ENCODE assay signal across 15 cellular contexts in genomic region chr10:113132651-113133088, GRCh38.
DNase-seq lines count a peak whose midpoint lies in the region; ATAC-seq, FAIRE-seq and TF ChIP-seq lines count a peak whose summit lies in the region.
"Had no signal": no experiment of that assay in that cellular context is flagged by ENCODE, and none has a peak within 500 bp of the region (broad histone marks: within the 10 kb centered on the region; RNA-seq: fewer than 3 reads in every experiment).

No MANE protein-coding gene starts in this region.

- no peaks in the 10 kb centered on the region for H3K4me1 Mint-ChIP-seq in activated T-helper 1 cell treated with anti-CD3 and anti-CD28 coated beads, Interleukin-12 subunit alpha, Interleukin-12 subunit beta, Interleukin-2, Interleukin-4 antibody, amounts not matched to agents 30 ng/mL and 10 ng/mL and 1 ng/mL, durations not matched to agents 14 hours and 24 hours and 36 hours (ENCODE audit: low read depth)

- H4K91ac ChIP-seq in H1 (replicated peaks; ENCODE audit: insufficient read length, low read length) = no peak overlapping the region

- no peak overlapping the region for H3K4me3 Mint-ChIP-seq in activated T-helper 1 cell treated with anti-CD3 and anti-CD28 coated beads, Interleukin-12 subunit alpha, Interleukin-12 subunit beta, Interleukin-2, Interleukin-4 antibody, amounts not matched to agents 30 ng/mL and 10 ng/mL and 1 ng/mL, durations not matched to agents 14 hours and 24 hours and 36 hours
- H3K4me3 Mint-ChIP-seq: activated CD4-positive, alpha-beta memory T cell treated with anti-CD3 and anti-CD28 coated beads for 36 hours; T-helper 1 cell treated with Interleukin-12 subunit alpha and Interleukin-12 subunit beta and Interleukin-4 antibody, amounts not matched to agents 30 μg/mL and 1 μg/mL, for 36 hours had no signal

- H2BK12ac ChIP-seq in H1 (ENCODE audit: low read depth, low read length) = no peak overlapping the region

- no peak overlapping the region for H2AFZ ChIP-seq in H1 (ENCODE audit: low read length)

- no peak for ATAC-seq in GM18873 (IDR thresholded peaks at IDR 0.05; ENCODE audit: low FRiP score, unreplicated experiment)
- ATAC-seq: foreskin keratinocyte had no signal

- no peak overlapping the region for H3K27ac Mint-ChIP-seq in activated T-helper 1 cell treated with anti-CD3 and anti-CD28 coated beads, Interleukin-12 subunit alpha, Interleukin-12 subunit beta, Interleukin-2, Interleukin-4 antibody, amounts not matched to agents 30 ng/mL and 10 ng/mL and 1 ng/mL, durations not matched to agents 14 hours and 24 hours and 36 hours
- H3K27ac Mint-ChIP-seq: activated CD4-positive, alpha-beta memory T cell treated with anti-CD3 and anti-CD28 coated beads for 36 hours; T-helper 1 cell treated with Interleukin-12 subunit alpha and Interleukin-12 subunit beta and Interleukin-4 antibody, amounts not matched to agents 30 μg/mL and 1 μg/mL, for 36 hours had no signal

- H3K4me3 ChIP-seq in H7 (ENCODE audit: insufficient read depth, low read depth, low read length) (no peak overlapping the region), H1 (ENCODE audit: extremely low read depth in 1 of 4, insufficient read depth in 2 of 4, low read depth in 3 of 4, low read length in 4 of 4) (peak overlapping the region in 1 of 4 experiments; percentile 7; a peak in 1 of 8 replicates), mesendoderm (ENCODE audit: low read length) (no peak overlapping the region), tibial artery (no peak overlapping the region)
- H3K4me3 ChIP-seq: colonic mucosa had no signal

- H3K9me3 ChIP-seq in H1 (ENCODE audit: insufficient read depth in 2 of 2, low read depth in 1 of 2, low read length in 1 of 2) = no peaks in the 10 kb centered on the region
- H3K9me3 ChIP-seq in tibial artery = no peaks in the 10 kb centered on the region
- H3K9me3 ChIP-seq: colonic mucosa had no signal

- H2BK20ac ChIP-seq in H1 (ENCODE audit: low read length) = no peak overlapping the region

- H3K56ac ChIP-seq in H1 (replicated peaks; ENCODE audit: insufficient read length, low read depth, low read length) (no peak overlapping the region), mesendoderm (ENCODE audit: low read length) (peak overlapping the region; percentile 5)

- no peak for TF ChIP-seq RAD21 in H1 (IDR thresholded peaks at IDR 0.05 in 1 of 2, conservative IDR thresholded peaks at IDR 0.05 in 1 of 2; ENCODE audit: low read depth in 2 of 2, low read length in 2 of 2)

- 0 out of 3 replicates have a peak, but pooled peaks of 1 of the 2 experiments have one; percentile 22 for TF ChIP-seq POLR2A in H1 (IDR thresholded peaks at IDR 0.05; ENCODE audit: control extremely low read depth in 1 of 2, low read depth in 2 of 2, low read length in 2 of 2)

- POLR2A ChIA-PET in H1 (lab: Charles Lee; ENCODE audit: partially characterized antibody) = interaction anchor here (1.4 kb wide), 1 partner anchor 10 kb away, joined by 3 read pairs; no protein-coding TSS in a partner anchor

- WGBS in H1 (ENCODE audit: extremely low coverage in 1 of 2, insufficient coverage in 1 of 2, insufficient read length in 1 of 2, insufficient replicate concordance in 2 of 2, low coverage in 1 of 2, low lambda C conversion rate in 2 of 2, missing lambda C conversion rate in 1 of 2), 2 experiments = 28% methylated on average over 9 of the region's 9 CpGs; no CpG with 5 or more reads in 1 of the 2 experiments
- WGBS in mesendoderm (ENCODE audit: extremely low coverage, insufficient coverage, low lambda C conversion rate) = no CpG with 5 or more reads among the region's 9 CpGs

- TF ChIP-seq CTCF in H1 (IDR thresholded peaks at IDR 0.05; ENCODE audit: control extremely low read depth in 1 of 3, insufficient read depth in 1 of 3, low read depth in 1 of 3, low read length in 3 of 3) (no peak), tibial artery (IDR thresholded peaks at IDR 0.05) (no peak)

- H3K36me3 ChIP-seq in H7 (replicated peaks; ENCODE audit: control insufficient read depth, insufficient read depth, low read length) (no peaks in the 10 kb centered on the region), H1 (ENCODE audit: control insufficient read depth in 2 of 4, insufficient read depth in 4 of 4, low read length in 3 of 4) (no peaks in the 10 kb centered on the region), mesendoderm (ENCODE audit: control insufficient read depth, insufficient read depth, low read length) (no peaks in the 10 kb centered on the region), tibial artery (peaks cover 0 to 5% (median 0%) of the 10 kb centered on the region in 3 donors)
- H3K36me3 ChIP-seq: colonic mucosa had no signal

- H3K79me2 ChIP-seq in H1 (ENCODE audit: control insufficient read depth in 1 of 2, insufficient read depth in 2 of 2, low read length in 2 of 2) (peaks cover 6 to 78% of the 10 kb centered on the region in 2 experiments), mesendoderm (ENCODE audit: control insufficient read depth, insufficient read depth, low read length) (peaks cover 13% of the 10 kb centered on the region)

- H2BK120ac ChIP-seq in H1 (replicated peaks; ENCODE audit: low read depth, low read length) (no peak overlapping the region), mesendoderm (ENCODE audit: low read depth, low read length) (no peak overlapping the region)

- H2BK5ac ChIP-seq in H1 (ENCODE audit: low read depth, low read length) = no peak overlapping the region
- no peak overlapping the region for H2BK5ac ChIP-seq in mesendoderm (ENCODE audit: low read length)

- no peak overlapping the region for H3K23ac ChIP-seq in H1 (ENCODE audit: insufficient read length)
- peak overlapping the region; percentile 20 for H3K23ac ChIP-seq in mesendoderm (ENCODE audit: low read length)

- CTCF ChIA-PET in H1 (lab: Charles Lee; ENCODE audit: partially characterized antibody) = interaction anchor here (0.7 to 2.2 kb wide), 9 partner anchors 10 to 388 kb away, joined by 3 to 6 read pairs (median 3); no protein-coding TSS in a partner anchor

- intact Hi-C loops in tibial artery (cut with DNase I; ENCODE audit: low total_unique reads) = no loop called here
- intact Hi-C loops in activated T-helper 1 cell treated with anti-CD3 and anti-CD28 coated beads, Interleukin-12 subunit alpha, Interleukin-12 subunit beta, Interleukin-2, Interleukin-4 antibody, amounts not matched to agents 30 ng/mL and 10 ng/mL and 1 ng/mL, durations not matched to agents 14 hours and 24 hours and 36 hours (cut with micrococcal nuclease) = no loop called here

- DNase-seq in H7 = peak; percentile 56
- no peak for DNase-seq in H1 (ENCODE audit: low read depth in 1 of 2, low spot score in 2 of 2)
- peak; percentile 89 for DNase-seq in mesendoderm
- no peak for DNase-seq in tibial artery
- no peak for DNase-seq in NCI-H146 treated with DMSO at 0.1 percent for 48 hours (lab: John Stamatoyannopoulos, UW; ENCODE audit: unreplicated experiment)
- no peak for DNase-seq in activated T-helper 1 cell treated with anti-CD3 and anti-CD28 coated beads, Interleukin-12 subunit alpha, Interleukin-12 subunit beta, Interleukin-2, Interleukin-4 antibody, amounts not matched to agents 30 ng/mL and 10 ng/mL and 1 ng/mL, durations not matched to agents 14 hours and 24 hours and 36 hours (ENCODE audit: low spot score)
- DNase-seq: activated CD4-positive, alpha-beta memory T cell treated with anti-CD3 and anti-CD28 coated beads for 36 hours; colonic mucosa; foreskin keratinocyte; left cardiac atrium; NCI-H187; posterior cingulate gyrus had no signal

- H4K5ac ChIP-seq in H1 (ENCODE audit: insufficient read length, low read depth, low read length) (no peak overlapping the region), mesendoderm (ENCODE audit: low read length) (no peak overlapping the region)

- H3K79me1 ChIP-seq in H1 (ENCODE audit: low read depth, low read length) (peaks cover 24% of the 10 kb centered on the region), mesendoderm (ENCODE audit: low read length) (peaks cover 17% of the 10 kb centered on the region)

- no peak overlapping the region for H3K14ac ChIP-seq in H1 (ENCODE audit: insufficient read length)

- H2BK15ac ChIP-seq in H1 (ENCODE audit: low read length) = no peak overlapping the region
- H2BK15ac ChIP-seq in mesendoderm (replicated peaks; ENCODE audit: low read depth) = no peak overlapping the region

- H3K4me1 ChIP-seq in H1 (replicated peaks in 1 of 4; ENCODE audit: control insufficient read depth in 3 of 4, insufficient read depth in 4 of 4, low read length in 3 of 4) (peaks cover 45 to 73% (median 61%) of the 10 kb centered on the region in 4 experiments), mesendoderm (ENCODE audit: control insufficient read depth, low read depth, low read length) (peaks cover 47% of the 10 kb centered on the region), tibial artery (peaks cover 0 to 65% (median 24%) of the 10 kb centered on the region in 4 donors)
- H3K4me1 ChIP-seq: colonic mucosa, foreskin keratinocyte had no signal

- H2AK5ac ChIP-seq in H1 (ENCODE audit: low read depth, low read length) (no peak overlapping the region), mesendoderm (ENCODE audit: low read length) (no peak overlapping the region)

- H3K4me2 ChIP-seq in H1 (ENCODE audit: insufficient read depth in 1 of 2, low read depth in 2 of 2, low read length in 2 of 2) (peak overlapping the region; percentile 11 to 55; a peak in 3 of 4 replicates), mesendoderm (ENCODE audit: low read length) (no peak overlapping the region)

- H3K4ac ChIP-seq in H1 (replicated peaks; ENCODE audit: insufficient read length, low read depth, low read length) = no peak overlapping the region
- no peak overlapping the region for H3K4ac ChIP-seq in mesendoderm (ENCODE audit: low read depth, low read length)

- H4K8ac ChIP-seq in H1 (ENCODE audit: extremely low read depth, insufficient read depth, low read length) (no peak overlapping the region), mesendoderm (ENCODE audit: low read depth, low read length) (no peak overlapping the region)

- FAIRE-seq in H1 (lab: Jason Lieb, UNC) = peak; percentile 7
- FAIRE-seq: GM12891 had no signal

- 0 out of 2 replicates have a peak overlapping the region, but pooled peaks have one; percentile 3 for H3K27ac ChIP-seq in H1 (ENCODE audit: low read depth, low read length)
- no peak overlapping the region for H3K27ac ChIP-seq in mesendoderm (ENCODE audit: low read depth, low read length)
- peak overlapping the region; percentile 13 to 15 for H3K27ac ChIP-seq in tibial artery
- H3K27ac ChIP-seq: colonic mucosa, foreskin keratinocyte had no signal

- H3K18ac ChIP-seq in H1 (ENCODE audit: extremely low read depth, low read length) (no peak overlapping the region; the same call in 1 of the 2 replicates), mesendoderm (ENCODE audit: low read length) (no peak overlapping the region)

- no peak for TF ChIP-seq EP300 in H1 (IDR thresholded peaks at IDR 0.05; ENCODE audit: borderline replicate concordance in 1 of 2, low read depth in 2 of 2, low read length in 2 of 2)

- peaks cover 17% of the 10 kb centered on the region for H3K27me3 Mint-ChIP-seq in activated T-helper 1 cell treated with anti-CD3 and anti-CD28 coated beads, Interleukin-12 subunit alpha, Interleukin-12 subunit beta, Interleukin-2, Interleukin-4 antibody, amounts not matched to agents 30 ng/mL and 10 ng/mL and 1 ng/mL, durations not matched to agents 14 hours and 24 hours and 36 hours (ENCODE audit: insufficient read depth)

- no peaks in the 10 kb centered on the region for H3K9me3 Mint-ChIP-seq in activated T-helper 1 cell treated with anti-CD3 and anti-CD28 coated beads, Interleukin-12 subunit alpha, Interleukin-12 subunit beta, Interleukin-2, Interleukin-4 antibody, amounts not matched to agents 30 ng/mL and 10 ng/mL and 1 ng/mL, durations not matched to agents 14 hours and 24 hours and 36 hours
- H3K9me3 Mint-ChIP-seq: activated CD4-positive, alpha-beta memory T cell treated with anti-CD3 and anti-CD28 coated beads for 36 hours; T-helper 1 cell treated with Interleukin-12 subunit alpha and Interleukin-12 subunit beta and Interleukin-4 antibody, amounts not matched to agents 30 μg/mL and 1 μg/mL, for 36 hours had no signal

- H3K36me3 Mint-ChIP-seq in activated T-helper 1 cell treated with anti-CD3 and anti-CD28 coated beads, Interleukin-12 subunit alpha, Interleukin-12 subunit beta, Interleukin-2, Interleukin-4 antibody, amounts not matched to agents 30 ng/mL and 10 ng/mL and 1 ng/mL, durations not matched to agents 14 hours and 24 hours and 36 hours (ENCODE audit: low read depth) = no peaks in the 10 kb centered on the region
- H3K36me3 Mint-ChIP-seq: activated CD4-positive, alpha-beta memory T cell treated with anti-CD3 and anti-CD28 coated beads for 36 hours had no signal

- H3K27me3 ChIP-seq in H7 (ENCODE audit: control insufficient read depth, insufficient read depth, low read length) = no peaks in the 10 kb centered on the region
- H3K27me3 ChIP-seq in H1 (replicated peaks in 1 of 4; ENCODE audit: control insufficient read depth in 3 of 4, extremely low read depth in 1 of 4, insufficient read depth in 3 of 4, low read length in 3 of 4) = no peaks in the 10 kb centered on the region
- no peaks in the 10 kb centered on the region for H3K27me3 ChIP-seq in mesendoderm (ENCODE audit: insufficient read depth, low read length, poor library complexity)
- no peaks in the 10 kb centered on the region for H3K27me3 ChIP-seq in tibial artery
- H3K27me3 ChIP-seq: colonic mucosa, foreskin keratinocyte had no signal

- H3K9ac ChIP-seq in H1 (replicated peaks in 1 of 4; ENCODE audit: extremely low read depth in 1 of 4, low read depth in 3 of 4, low read length in 3 of 4) (no peak overlapping the region), mesendoderm (ENCODE audit: low read length) (no peak overlapping the region)

- no peaks in the 10 kb centered on the region; the same call in 1 of the 2 replicates for H3K23me2 ChIP-seq in H1 (ENCODE audit: low read depth, low read length)

- peaks cover 8 to 16% of the 10 kb centered on the region in 2 experiments for H4K20me1 ChIP-seq in H1 (replicated peaks in 1 of 2; ENCODE audit: control insufficient read depth in 1 of 2, insufficient read depth in 2 of 2, low read length in 2 of 2)

Comparison
In these comparisons a context has a peak if more than half of its experiments do, and no peak if none do; other contexts are left out.
1. DNase-seq: peak in H7 (single experiment) and mesendoderm (single experiment); none in H1 (0 of 2), tibial artery (0 of 2), NCI-H146 treated with DMSO at 0.1 percent for 48 hours (single experiment) and activated T-helper 1 cell treated with anti-CD3 and anti-CD28 coated beads, Interleukin-12 subunit alpha, Interleukin-12 subunit beta, Interleukin-2, Interleukin-4 antibody, amounts not matched to agents 30 ng/mL and 10 ng/mL and 1 ng/mL, durations not matched to agents 14 hours and 24 hours and 36 hours (single experiment).